20 cellular contexts compared by ENCODE assay signal in genomic region chr5:138264183-138264582, GRCh38. TPM values are rescaled to one million over a fixed set of nuclear protein-coding genes. Genes with fewer than 3 reads are reported as not detected.
A peak's percentile ranks its signal among the peaks of the same experiment; 100 is the strongest.
DNase-seq lines count a peak whose midpoint lies in the region; ATAC-seq, FAIRE-seq and TF ChIP-seq lines count a peak whose summit lies in the region.
"Had no signal": no experiment of that assay in that cellular context is flagged by ENCODE, and none has a peak within 500 bp of the region (broad histone marks: within the 10 kb centered on the region; RNA-seq: fewer than 3 reads in every experiment).

No MANE protein-coding gene starts in this region.

- H3K9ac ChIP-seq in HepG2 (ENCODE audit: insufficient read depth, low read depth, low read length), result no peak overlapping the region
- no peak overlapping the region for H3K9ac ChIP-seq in K562 (ENCODE audit: insufficient read depth in 1 of 2, low read depth in 2 of 2, low read length in 2 of 2)
- H3K9ac ChIP-seq in mesendoderm (ENCODE audit: low read length), result no peak overlapping the region
- H3K9ac ChIP-seq: BLaER1 had no signal

- peaks cover 25% of the 10 kb centered on the region for H3K27me3 Mint-ChIP-seq in stimulated activated memory B cell treated with anti-CD40 and anti-IgM and Interleukin-4, amounts not matched to agents 10 μg/mL and 1 μg/mL and 100 μg/mL, for 72 hours

- H3K27me3 ChIP-seq in HepG2 (ENCODE audit: control insufficient read depth in 1 of 2, insufficient read depth in 2 of 2, low read length in 2 of 2) (peaks cover 0 to 8% of the 10 kb centered on the region in 2 experiments; a peak in 2 of 5 replicates), right lobe of liver (no peaks in the 10 kb centered on the region), K562 (ENCODE audit: control insufficient read depth in 2 of 2, insufficient read depth in 2 of 2, low read length in 2 of 2) (peaks cover 24 to 27% of the 10 kb centered on the region in 2 experiments), mesendoderm (ENCODE audit: insufficient read depth, low read length, poor library complexity) (no peaks in the 10 kb centered on the region), ascending aorta (no peaks in the 10 kb centered on the region)
- H3K27me3 ChIP-seq: BLaER1 had no signal

- H3K79me1 ChIP-seq in mesendoderm (ENCODE audit: low read length), result no peaks in the 10 kb centered on the region

- H4K5ac ChIP-seq in mesendoderm (ENCODE audit: low read length), result no peak overlapping the region

- H3K79me2 ChIP-seq in HepG2 (ENCODE audit: insufficient read depth, low read length) (no peaks in the 10 kb centered on the region), K562 (ENCODE audit: control insufficient read depth, insufficient read depth, low read length) (no peaks in the 10 kb centered on the region), mesendoderm (ENCODE audit: control insufficient read depth, insufficient read depth, low read length) (no peaks in the 10 kb centered on the region)

- H3K27ac Mint-ChIP-seq in stimulated activated memory B cell treated with anti-CD40 and anti-IgM and Interleukin-4, amounts not matched to agents 10 μg/mL and 1 μg/mL and 100 μg/mL, for 72 hours, result no peak overlapping the region
- H3K27ac Mint-ChIP-seq: CD14-positive monocyte; CD4-positive, alpha-beta memory T cell had no signal

- no peak overlapping the region for H2AK5ac ChIP-seq in mesendoderm (ENCODE audit: low read length)

- H3K9me1 ChIP-seq in K562 (ENCODE audit: control insufficient read depth, insufficient read depth, low read length), result no peaks in the 10 kb centered on the region

- H3K4me2 ChIP-seq in HepG2 (ENCODE audit: low read depth, low read length) (no peak overlapping the region), K562 (ENCODE audit: insufficient read depth, low read length) (no peak overlapping the region), mesendoderm (ENCODE audit: low read length) (no peak overlapping the region)
- H3K4me2 ChIP-seq: BLaER1 had no signal

- in situ Hi-C loops in HepG2 (cut with HindIII; ENCODE audit: extremely low pct_ligation_motif_present, low pct_unique_long_range_greater_than_20kb) (no loop called here), K562 (cut with MboI) (no loop called here)

- H3K9me3 ChIP-seq in HepG2 (ENCODE audit: low read length), result no peaks in the 10 kb centered on the region
- no peaks in the 10 kb centered on the region for H3K9me3 ChIP-seq in right lobe of liver
- H3K9me3 ChIP-seq in K562 (replicated peaks; ENCODE audit: control insufficient read depth, insufficient read depth, low read depth, low read length), result no peaks in the 10 kb centered on the region
- no peaks in the 10 kb centered on the region for H3K9me3 ChIP-seq in ascending aorta
- H3K9me3 ChIP-seq: BLaER1 had no signal

- no peaks in the 10 kb centered on the region for H3K4me1 Mint-ChIP-seq in stimulated activated memory B cell treated with anti-CD40 and anti-IgM and Interleukin-4, amounts not matched to agents 10 μg/mL and 1 μg/mL and 100 μg/mL, for 72 hours
- H3K4me1 Mint-ChIP-seq: CD14-positive monocyte; CD4-positive, alpha-beta memory T cell had no signal

- H3K27ac ChIP-seq in HepG2 (ENCODE audit: extremely low read length, insufficient read depth, low read length) (no peak overlapping the region), right lobe of liver (no peak overlapping the region), K562 (ENCODE audit: extremely low read depth, low read depth, low read length) (no peak overlapping the region), mesendoderm (ENCODE audit: low read depth, low read length) (no peak overlapping the region), ascending aorta (no peak overlapping the region)
- H3K27ac ChIP-seq: 22Rv1, BLaER1 had no signal

- no peaks in the 10 kb centered on the region for H4K20me1 ChIP-seq in HepG2 (ENCODE audit: insufficient read depth, low read length)
- H4K20me1 ChIP-seq in K562 (replicated peaks; ENCODE audit: control insufficient read depth, insufficient read depth, low read length), result no peaks in the 10 kb centered on the region
- H4K20me1 ChIP-seq: BLaER1 had no signal

- POLR2A ChIA-PET in HepG2 (lab: Yijun Ruan, JAX), result no interaction called here
- POLR2A ChIA-PET in K562 (lab: Yijun Ruan, JAX), result interaction anchor here (0.9 to 1.4 kb wide), 2 partner anchors 13 to 22 kb away, joined by 3 to 7 read pairs; no protein-coding TSS in a partner anchor

- H3K36me3 ChIP-seq in HepG2 (replicated peaks in 1 of 2; ENCODE audit: control insufficient read depth in 1 of 2, insufficient read depth in 2 of 2, low read length in 2 of 2) (no peaks in the 10 kb centered on the region), right lobe of liver (no peaks in the 10 kb centered on the region), K562 (ENCODE audit: control insufficient read depth, insufficient read depth, low read length) (no peaks in the 10 kb centered on the region), mesendoderm (ENCODE audit: control insufficient read depth, insufficient read depth, low read length) (no peaks in the 10 kb centered on the region), ascending aorta (no peaks in the 10 kb centered on the region)
- H3K36me3 ChIP-seq: BLaER1 had no signal

- ATAC-seq in HepG2, result peak; percentile 59; the same call in 2 of the 3 replicates
- no peak for ATAC-seq in right lobe of liver
- ATAC-seq in K562, result peak; percentile 41; the same call in 1 of the 3 replicates
- ATAC-seq in stimulated activated memory B cell treated with anti-CD40 and anti-IgM and Interleukin-4, amounts not matched to agents 10 μg/mL and 1 μg/mL and 100 μg/mL, for 72 hours, result peak; percentile 27
- ATAC-seq in GM18858 (IDR thresholded peaks at IDR 0.05; ENCODE audit: unreplicated experiment), result no peak

- TF ChIP-seq RAD21 in HepG2 (CRISPR knock-in tag; IDR thresholded peaks at IDR 0.05), result no peak
- no peak for TF ChIP-seq RAD21 in K562 (CRISPR knock-in tag; conservative IDR thresholded peaks at IDR 0.05 in 1 of 2, IDR thresholded peaks at IDR 0.05 in 1 of 2)

- no peaks in the 10 kb centered on the region for H3K9me3 Mint-ChIP-seq in stimulated activated memory B cell treated with anti-CD40 and anti-IgM and Interleukin-4, amounts not matched to agents 10 μg/mL and 1 μg/mL and 100 μg/mL, for 72 hours
- H3K9me3 Mint-ChIP-seq: CD14-positive monocyte; CD4-positive, alpha-beta memory T cell had no signal

- no peak overlapping the region for H3K18ac ChIP-seq in mesendoderm (ENCODE audit: low read length)

- H3K4me1 ChIP-seq in HepG2 (ENCODE audit: insufficient read depth, low read length), result no peaks in the 10 kb centered on the region
- H3K4me1 ChIP-seq in right lobe of liver, result no peaks in the 10 kb centered on the region
- H3K4me1 ChIP-seq in K562 (replicated peaks in 1 of 2; ENCODE audit: control insufficient read depth in 2 of 2, insufficient read depth in 2 of 2, low read length in 2 of 2), result no peaks in the 10 kb centered on the region
- no peaks in the 10 kb centered on the region for H3K4me1 ChIP-seq in mesendoderm (ENCODE audit: control insufficient read depth, low read depth, low read length)
- no peaks in the 10 kb centered on the region for H3K4me1 ChIP-seq in ascending aorta
- H3K4me1 ChIP-seq: BLaER1 had no signal

- no peak overlapping the region for H2BK120ac ChIP-seq in mesendoderm (ENCODE audit: low read depth, low read length)

- no peak overlapping the region for H2BK5ac ChIP-seq in mesendoderm (ENCODE audit: low read length)

- TF ChIP-seq CTCF in HepG2 (CRISPR knock-in tag; IDR thresholded peaks at IDR 0.05) (no peak), right lobe of liver (IDR thresholded peaks at IDR 0.05) (no peak), K562 (IDR thresholded peaks at IDR 0.05 in 2 of 3, conservative IDR thresholded peaks at IDR 0.05 in 1 of 3; ENCODE audit: insufficient read depth in 2 of 3, low read depth in 1 of 3, low read length in 3 of 3) (no peak), ascending aorta (IDR thresholded peaks at IDR 0.05) (no peak)

- no peak for TF ChIP-seq EP300 in HepG2 (IDR thresholded peaks at IDR 0.05; ENCODE audit: low read depth in 2 of 2, low read length in 2 of 2)
- no peak for TF ChIP-seq EP300 in HepG2 (CRISPR knock-in tag; IDR thresholded peaks at IDR 0.05; ENCODE audit: borderline replicate concordance)
- no peak for TF ChIP-seq EP300 in K562 (IDR thresholded peaks at IDR 0.05; ENCODE audit: low read length)

- H3K4me3 ChIP-seq in HepG2 (replicated peaks in 1 of 3; ENCODE audit: insufficient read depth in 1 of 3, low read depth in 2 of 3, low read length in 3 of 3) (no peak overlapping the region), right lobe of liver (no peak overlapping the region), K562 (no peak overlapping the region), mesendoderm (ENCODE audit: low read length) (no peak overlapping the region), ascending aorta (no peak overlapping the region)
- H3K4me3 ChIP-seq: BLaER1 had no signal

- CTCF ChIA-PET in HepG2 (lab: Yijun Ruan, JAX; ENCODE audit: low intra/inter-chr PET ratio, low total read pairs) (no interaction called here), K562 (lab: Yijun Ruan, JAX; ENCODE audit: low intra/inter-chr PET ratio) (interaction anchor here (0.6 kb wide), 1 partner anchor 89 kb away, joined by 4 read pairs; no protein-coding TSS in a partner anchor)

- H3K23ac ChIP-seq in mesendoderm (ENCODE audit: low read length), result no peak overlapping the region

- no peaks in the 10 kb centered on the region for H3K36me3 Mint-ChIP-seq in stimulated activated memory B cell treated with anti-CD40 and anti-IgM and Interleukin-4, amounts not matched to agents 10 μg/mL and 1 μg/mL and 100 μg/mL, for 72 hours
- H3K36me3 Mint-ChIP-seq: CD14-positive monocyte; CD4-positive, alpha-beta memory T cell had no signal

- no peak for DNase-seq in HepG2 (ENCODE audit: low spot score)
- no peak for DNase-seq in right lobe of liver
- DNase-seq in K562 (ENCODE audit: extremely low read depth in 1 of 4, low spot score in 3 of 4), result no peak
- DNase-seq in mesendoderm, result no peak
- no peak for DNase-seq in ascending aorta (ENCODE audit: low spot score in 2 of 2)
- DNase-seq in NCI-H345 treated with DMSO at 0.1 percent for 48 hours (lab: John Stamatoyannopoulos, UW; ENCODE audit: unreplicated experiment), result no peak
- DNase-seq: CD4-positive, alpha-beta memory T cell; DMS 273 treated with DMSO at 0.1 percent for 48 hours; DMS53; DND-41; GOT3; H7 had no signal

- H2BK15ac ChIP-seq in mesendoderm (replicated peaks; ENCODE audit: low read depth), result no peak overlapping the region

- peak overlapping the region; percentile 25 for H3K56ac ChIP-seq in mesendoderm (ENCODE audit: low read length)

- no TSS peak for BruUV-seq in HepG2 (replicated peaks; lab: Mats Ljungman, UMichigan)
- BruUV-seq in K562 (replicated peaks; lab: Mats Ljungman, UMichigan), result no TSS peak

- H2AFZ ChIP-seq in HepG2 (ENCODE audit: low read length) (no peak overlapping the region), K562 (ENCODE audit: low read depth, low read length) (no peak overlapping the region)

- no peak for TF ChIP-seq POLR2A in HepG2 (IDR thresholded peaks at IDR 0.05; ENCODE audit: insufficient read depth in 1 of 2, low read depth in 2 of 2, low read length in 2 of 2)
- no peak for TF ChIP-seq POLR2A in right lobe of liver (IDR thresholded peaks at IDR 0.05)
- TF ChIP-seq POLR2A in K562 (conservative IDR thresholded peaks at IDR 0.05), result no peak

- no peak overlapping the region for H3K4ac ChIP-seq in mesendoderm (ENCODE audit: low read depth, low read length)

- H4K8ac ChIP-seq in mesendoderm (ENCODE audit: low read depth, low read length), result no peak overlapping the region

- H3K4me3 Mint-ChIP-seq in stimulated activated memory B cell treated with anti-CD40 and anti-IgM and Interleukin-4, amounts not matched to agents 10 μg/mL and 1 μg/mL and 100 μg/mL, for 72 hours, result no peak overlapping the region
- H3K4me3 Mint-ChIP-seq: CD14-positive monocyte; CD4-positive, alpha-beta memory T cell had no signal

- intact Hi-C loops in HepG2 (cut with micrococcal nuclease; ENCODE audit: unreplicated experiment) (no loop called here), right lobe of liver (cut with DNase I) (no loop called here), K562 (cut with micrococcal nuclease) (no loop called here), ascending aorta (cut with DNase I) (no loop called here)

- FAIRE-seq in HepG2 (lab: Jason Lieb, UNC) (no peak), K562 (lab: Jason Lieb, UNC) (no peak)
- FAIRE-seq: G401.6, GM12891 had no signal

- 74% methylated on average over 5 of the region's 8 CpGs for WGBS in HepG2 (ENCODE audit: low lambda C conversion rate)
- 100% methylated on average over 1 of the region's 8 CpGs for WGBS in right lobe of liver (ENCODE audit: insufficient coverage, low coverage, low lambda C conversion rate, missing lambda C conversion rate)
- WGBS in K562 (ENCODE audit: insufficient coverage, low coverage, missing lambda C conversion rate), result 25% methylated on average over 8 of the region's 8 CpGs
- no CpG with 5 or more reads among the region's 8 CpGs for WGBS in mesendoderm (ENCODE audit: extremely low coverage, insufficient coverage, low lambda C conversion rate)

RNA-seq across cellular contexts. Expression of gene GFRA3, which starts 10.2 kb away (rescaled TPM):
- total RNA-seq in HepG2 (2016; rRNA removed; fragmentation: Illumina TruSeq; extraction: Trizol), result 0.10 and 0.27 TPM in 2 replicates
- total RNA-seq in HepG2 (2016; cell fraction: cytosol; rRNA removed; fragmentation: Illumina TruSeq; extraction: Trizol; ENCODE audit: low read depth), result not detected in 2 replicates
- 0.24 TPM in 1 of 2 replicates, not detected in the other for total RNA-seq in HepG2 (2016; cell fraction: insoluble cytoplasmic fraction; rRNA removed; fragmentation: Illumina TruSeq; extraction: Trizol)
- total RNA-seq in HepG2 (2016; cell fraction: membrane; rRNA removed; fragmentation: Illumina TruSeq; extraction: Trizol), result 0.14 and 0.28 TPM in 2 replicates
- 0.31 and 0.47 TPM in 2 replicates for total RNA-seq in HepG2 (2016; cell fraction: nucleus; rRNA removed; fragmentation: Illumina TruSeq; extraction: Trizol)
- 0.30 and 0.48 TPM in 2 replicates for polyA plus RNA-seq in HepG2 (2011; rRNA removed)
- polyA plus RNA-seq in HepG2 (2011; cell fraction: cytosol; rRNA removed), result 0.33 and 0.40 TPM in 2 replicates
- polyA plus RNA-seq in HepG2 (2011; cell fraction: nucleus; rRNA removed), result 0.19 and 0.28 TPM in 2 replicates
- polyA plus RNA-seq in HepG2 (2012), result 0.43 and 0.91 TPM in 2 replicates
- polyA plus RNA-seq in HepG2 (2016; cell fraction: cytosol; fragmentation: Illumina TruSeq; extraction: Trizol; ENCODE audit: low read depth), result 0.18 and 0.20 TPM in 2 replicates
- 0.34 and 0.48 TPM in 2 replicates for polyA plus RNA-seq in HepG2 (2016; cell fraction: insoluble cytoplasmic fraction; fragmentation: Illumina TruSeq; extraction: Trizol; ENCODE audit: low read depth)
- polyA plus RNA-seq in HepG2 (2016; cell fraction: membrane; fragmentation: Illumina TruSeq; extraction: Trizol; ENCODE audit: low read depth), result 0.33 and 0.35 TPM in 2 replicates
- 0.73 and 1.1 TPM in 2 replicates for polyA plus RNA-seq in HepG2 (2016; cell fraction: nucleus; fragmentation: Illumina TruSeq; extraction: Trizol; ENCODE audit: insufficient read depth, low read depth)
- 0.32 and 0.44 TPM in 2 replicates for polyA minus RNA-seq in HepG2 (2011; rRNA and poly(A)+ RNA removed; ENCODE audit: low replicate concordance)
- not detected in 2 replicates for polyA minus RNA-seq in HepG2 (2011; cell fraction: cytosol; rRNA and poly(A)+ RNA removed)
- not detected in 2 replicates for polyA minus RNA-seq in HepG2 (2011; cell fraction: nucleus; rRNA and poly(A)+ RNA removed)
- total RNA-seq in right lobe of liver, result under 1 TPM in 1 of 6 experiments, not detected in 5; 0.17 TPM
- total RNA-seq in K562 (2011; cell fraction: chromatin; rRNA removed; ENCODE audit: low replicate concordance), result 0.37 TPM in 2 replicates
- 0.50 and 0.66 TPM in 2 replicates for total RNA-seq in K562 (2011; cell fraction: nucleolus; rRNA removed)
- total RNA-seq in K562 (2011; cell fraction: nucleoplasm; rRNA removed), result 0.44 and 0.76 TPM in 2 replicates
- total RNA-seq in K562 (2014; rRNA removed), result not detected in 2 replicates
- not detected in 2 replicates for total RNA-seq in K562 (2014; rRNA removed; fragmentation: Illumina TruSeq; extraction: Trizol)
- total RNA-seq in K562 (2015; rRNA removed; fragmentation: Illumina TruSeq; extraction: Trizol), result not detected in 2 replicates
- not detected in 2 replicates for total RNA-seq in K562 (2021)
- polyA plus RNA-seq in K562 (2011; rRNA removed), result 0.08 and 0.42 TPM in 2 replicates
- polyA plus RNA-seq in K562 (2011; cell fraction: cytosol; rRNA removed), result 0.42 and 0.47 TPM in 2 replicates
- 0.11 and 0.14 TPM in 2 replicates for polyA plus RNA-seq in K562 (2011; cell fraction: nucleus; rRNA removed)
- 0.06 and 0.10 TPM in 2 replicates for polyA plus RNA-seq in K562 (2012)
- 0.09 and 0.10 TPM in 2 replicates for polyA plus RNA-seq in K562 (2014; fragmentation: Illumina TruSeq; extraction: Trizol)
- polyA plus RNA-seq in K562 (2014; fragmentation: Nextera tagmentation; extraction: Ambion mirVana), result not detected
- polyA plus RNA-seq in K562 (2014; rRNA removed), result 0.05 and 0.12 TPM in 2 replicates
- polyA minus RNA-seq in K562 (2011; rRNA and poly(A)+ RNA removed), result 0.09 TPM in 1 of 2 replicates, not detected in the other
- polyA minus RNA-seq in K562 (2011; cell fraction: cytosol; rRNA and poly(A)+ RNA removed), result not detected in 2 replicates
- not detected in 2 replicates for polyA minus RNA-seq in K562 (2011; cell fraction: nucleus; rRNA and poly(A)+ RNA removed)
- polyA plus RNA-seq in mesendoderm (2013, experiment 1 of 2), result 0.55 TPM
- polyA plus RNA-seq in mesendoderm (2013, experiment 2 of 2), result 0.53 TPM
- not detected for total RNA-seq in ascending aorta
- total RNA-seq: CD4-positive, alpha-beta memory T cell had no signal
- polyA plus RNA-seq: AG04450; CD14-positive monocyte; CD4-positive, alpha-beta memory T cell had no signal

RNA-seq across cellular contexts. Expression of gene CDC23, which starts 51.1 kb away (rescaled TPM):
- total RNA-seq in HepG2 (2016; rRNA removed; fragmentation: Illumina TruSeq; extraction: Trizol) (47.7 and 64.2 TPM in 2 replicates), right lobe of liver (10 to 100 TPM; 11.9 to 16.2 (median 15.2) TPM), K562 (2014; rRNA removed) (34.5 and 44.1 TPM in 2 replicates), K562 (2014; rRNA removed; fragmentation: Illumina TruSeq; extraction: Trizol) (65.5 and 70.7 TPM in 2 replicates), K562 (2015; rRNA removed; fragmentation: Illumina TruSeq; extraction: Trizol) (54.8 and 58.4 TPM in 2 replicates), K562 (2021) (53.0 and 63.2 TPM in 2 replicates), ascending aorta (13.2 TPM)
- 5.3 and 5.6 TPM in 2 replicates for total RNA-seq in HepG2 (2016; cell fraction: cytosol; rRNA removed; fragmentation: Illumina TruSeq; extraction: Trizol; ENCODE audit: low read depth)
- 47.3 and 67.7 TPM in 2 replicates for total RNA-seq in HepG2 (2016; cell fraction: insoluble cytoplasmic fraction; rRNA removed; fragmentation: Illumina TruSeq; extraction: Trizol)
- total RNA-seq in HepG2 (2016; cell fraction: membrane; rRNA removed; fragmentation: Illumina TruSeq; extraction: Trizol), result 10.9 and 12.4 TPM in 2 replicates
- total RNA-seq in HepG2 (2016; cell fraction: nucleus; rRNA removed; fragmentation: Illumina TruSeq; extraction: Trizol), result 35.4 and 36.8 TPM in 2 replicates
- polyA plus RNA-seq in HepG2 (2011; rRNA removed) (28.2 and 38.3 TPM in 2 replicates), K562 (2011; rRNA removed) (88.2 and 103 TPM in 2 replicates), K562 (2014; fragmentation: Illumina TruSeq; extraction: Trizol) (64.9 and 77.9 TPM in 2 replicates), K562 (2014; fragmentation: Nextera tagmentation; extraction: Ambion mirVana) (100 to 1,000 TPM; 123 to 157 TPM), K562 (2014; rRNA removed) (56.1 and 58.0 TPM in 2 replicates)
- polyA plus RNA-seq in HepG2 (2011; cell fraction: cytosol; rRNA removed), result 17.0 and 23.7 TPM in 2 replicates
- polyA plus RNA-seq in HepG2 (2011; cell fraction: nucleus; rRNA removed), result 30.2 and 33.3 TPM in 2 replicates
- polyA plus RNA-seq in HepG2 (2012), result 18.0 and 25.9 TPM in 2 replicates
- polyA plus RNA-seq in HepG2 (2016; cell fraction: cytosol; fragmentation: Illumina TruSeq; extraction: Trizol; ENCODE audit: low read depth), result 1.9 and 2.4 TPM in 2 replicates
- polyA plus RNA-seq in HepG2 (2016; cell fraction: insoluble cytoplasmic fraction; fragmentation: Illumina TruSeq; extraction: Trizol; ENCODE audit: low read depth), result 58.9 and 61.5 TPM in 2 replicates
- polyA plus RNA-seq in HepG2 (2016; cell fraction: membrane; fragmentation: Illumina TruSeq; extraction: Trizol; ENCODE audit: low read depth), result 6.1 and 7.0 TPM in 2 replicates
- 46.3 and 48.4 TPM in 2 replicates for polyA plus RNA-seq in HepG2 (2016; cell fraction: nucleus; fragmentation: Illumina TruSeq; extraction: Trizol; ENCODE audit: insufficient read depth, low read depth)
- 36.7 and 39.6 TPM in 2 replicates for polyA minus RNA-seq in HepG2 (2011; rRNA and poly(A)+ RNA removed; ENCODE audit: low replicate concordance)
- 17.8 and 19.5 TPM in 2 replicates for polyA minus RNA-seq in HepG2 (2011; cell fraction: cytosol; rRNA and poly(A)+ RNA removed)
- polyA minus RNA-seq in HepG2 (2011; cell fraction: nucleus; rRNA and poly(A)+ RNA removed), result 42.4 and 60.0 TPM in 2 replicates
- total RNA-seq in K562 (2011; cell fraction: chromatin; rRNA removed; ENCODE audit: low replicate concordance), result 54.9 and 94.0 TPM in 2 replicates
- 43.7 and 49.0 TPM in 2 replicates for total RNA-seq in K562 (2011; cell fraction: nucleolus; rRNA removed)
- 44.3 and 54.0 TPM in 2 replicates for total RNA-seq in K562 (2011; cell fraction: nucleoplasm; rRNA removed)
- polyA plus RNA-seq in K562 (2011; cell fraction: cytosol; rRNA removed), result 37.5 and 60.2 TPM in 2 replicates
- 72.5 and 118 TPM in 2 replicates for polyA plus RNA-seq in K562 (2011; cell fraction: nucleus; rRNA removed)
- 35.6 and 40.4 TPM in 2 replicates for polyA plus RNA-seq in K562 (2012)
- polyA minus RNA-seq in K562 (2011; rRNA and poly(A)+ RNA removed), result 62.2 and 66.4 TPM in 2 replicates
- 18.3 and 26.3 TPM in 2 replicates for polyA minus RNA-seq in K562 (2011; cell fraction: cytosol; rRNA and poly(A)+ RNA removed)
- 49.7 and 57.3 TPM in 2 replicates for polyA minus RNA-seq in K562 (2011; cell fraction: nucleus; rRNA and poly(A)+ RNA removed)
- 31.8 TPM for polyA plus RNA-seq in mesendoderm (2013, experiment 1 of 2)
- polyA plus RNA-seq in mesendoderm (2013, experiment 2 of 2), result 32.9 TPM

Comparison
In these comparisons a context has a peak if more than half of its experiments do, and no peak if none do; other contexts are left out.
1. ATAC-seq: peak in HepG2 (single experiment), K562 (single experiment) and stimulated activated memory B cell treated with anti-CD40 and anti-IgM and Interleukin-4, amounts not matched to agents 10 μg/mL and 1 μg/mL and 100 μg/mL, for 72 hours (single experiment); none in right lobe of liver (0 of 4) and GM18858 (single experiment).